In genomic region chr11:95095858-95096587, GRCh38 we compare ENCODE assay signal across 9 cellular contexts. TPM values are rescaled to one million over a fixed set of nuclear protein-coding genes. Genes with fewer than 3 reads are reported as not detected.
DNase-seq lines count a peak whose midpoint lies in the region; ATAC-seq, FAIRE-seq and TF ChIP-seq lines count a peak whose summit lies in the region.
"Had no signal": no experiment of that assay in that cellular context is flagged by ENCODE, and none has a peak within 500 bp of the region (broad histone marks: within the 10 kb centered on the region; RNA-seq: fewer than 3 reads in every experiment).

No MANE protein-coding gene starts in this region.

- POLR2A ChIA-PET in naive thymus-derived CD4-positive, alpha-beta T cell (lab: Charles Lee): interaction anchor here (0.8 kb wide), 1 partner anchor 31 kb away, joined by 3 read pairs; no protein-coding TSS in a partner anchor

- H3K4me3 ChIP-seq in naive thymus-derived CD4-positive, alpha-beta T cell (ENCODE audit: low read length): no peak overlapping the region
- no peak overlapping the region for H3K4me3 ChIP-seq in WERI-Rb-1 (ENCODE audit: low read depth, low read length)

- CTCF ChIA-PET in naive thymus-derived CD4-positive, alpha-beta T cell (lab: Charles Lee): interaction anchor here (0.6 kb wide), 2 partner anchors 504 to 1329 kb away, joined by 3 read pairs; no protein-coding TSS in a partner anchor

- peak; percentile 88 for ATAC-seq in GM18907 (IDR thresholded peaks at IDR 0.05; ENCODE audit: unreplicated experiment)
- peak; percentile 69 for ATAC-seq in HG03064 (IDR thresholded peaks at IDR 0.05; ENCODE audit: low read depth, unreplicated experiment)
- peak; percentile 47 for ATAC-seq in naive thymus-derived CD4-positive, alpha-beta T cell

- H3K4me1 ChIP-seq in naive thymus-derived CD4-positive, alpha-beta T cell (ENCODE audit: control insufficient read depth in 2 of 2, insufficient read depth in 2 of 2, low read length in 2 of 2): peaks cover 2 to 24% of the 10 kb centered on the region in 2 donors

- no peak for TF ChIP-seq CTCF in WERI-Rb-1 (IDR thresholded peaks at IDR 0.05; ENCODE audit: low read depth, low read length)

- no peak overlapping the region for H3K27ac ChIP-seq in naive thymus-derived CD4-positive, alpha-beta T cell (ENCODE audit: low read depth, low read length)
- H3K27ac ChIP-seq in WERI-Rb-1: no peak overlapping the region

- no peaks in the 10 kb centered on the region for H3K27me3 Mint-ChIP-seq in T-helper 2 cell treated with Interferon-gamma antibody and Interleukin-4, amounts not matched to agents 5 μg/mL and 100 μg/mL, for 36 hours (ENCODE audit: low read depth)
- H3K27me3 Mint-ChIP-seq in naive thymus-derived CD4-positive, alpha-beta T cell: no peaks in the 10 kb centered on the region

- H3K27me3 ChIP-seq in naive thymus-derived CD4-positive, alpha-beta T cell (ENCODE audit: control insufficient read depth in 2 of 2, insufficient read depth in 2 of 2, low read length in 2 of 2): no peaks in the 10 kb centered on the region
- no peaks in the 10 kb centered on the region for H3K27me3 ChIP-seq in WERI-Rb-1 (ENCODE audit: insufficient read depth, low read depth, severe bottlenecking)

- intact Hi-C loops in naive thymus-derived CD4-positive, alpha-beta T cell (cut with micrococcal nuclease): no loop called here

- peak; percentile 48 for DNase-seq in AG08395 (ENCODE audit: low spot score)
- no peak for DNase-seq in T-helper 2 cell treated with Interferon-gamma antibody and Interleukin-4, amounts not matched to agents 5 μg/mL and 100 μg/mL, for 36 hours (ENCODE audit: low spot score)
- DNase-seq in naive thymus-derived CD4-positive, alpha-beta T cell: no peak
- no peak for DNase-seq in stimulated activated CD4-positive, alpha-beta T cell treated with anti-CD3 and anti-CD28 coated beads, Interleukin-4, amount 100 ng/mL, for 24 hours
- no peak for DNase-seq in urothelium cell line (ENCODE audit: low spot score)
- DNase-seq in WERI-Rb-1: no peak

- H3K27ac Mint-ChIP-seq in T-helper 2 cell treated with Interferon-gamma antibody and Interleukin-4, amounts not matched to agents 5 μg/mL and 100 μg/mL, for 36 hours: peak overlapping the region; percentile 76
- no peak overlapping the region for H3K27ac Mint-ChIP-seq in naive thymus-derived CD4-positive, alpha-beta T cell
- H3K27ac Mint-ChIP-seq: dendritic cell treated with granulocyte-macrophage colony-stimulating factor and Interleukin-4, amounts not matched to agents 40 ng/mL and 50 ng/mL, for 4 days had no signal

- peak overlapping the region; percentile 35 for H3K4me3 Mint-ChIP-seq in T-helper 2 cell treated with Interferon-gamma antibody and Interleukin-4, amounts not matched to agents 5 μg/mL and 100 μg/mL, for 36 hours
- peak overlapping the region in 1 of 10 donors; percentile 66 for H3K4me3 Mint-ChIP-seq in naive thymus-derived CD4-positive, alpha-beta T cell
- H3K4me3 Mint-ChIP-seq: dendritic cell treated with granulocyte-macrophage colony-stimulating factor and Interleukin-4, amounts not matched to agents 40 ng/mL and 50 ng/mL, for 4 days had no signal

- H3K4me1 Mint-ChIP-seq in T-helper 2 cell treated with Interferon-gamma antibody and Interleukin-4, amounts not matched to agents 5 μg/mL and 100 μg/mL, for 36 hours (ENCODE audit: low read depth): peaks cover 55% of the 10 kb centered on the region
- H3K4me1 Mint-ChIP-seq in naive thymus-derived CD4-positive, alpha-beta T cell: peaks cover 28 to 60% (median 39%) of the 10 kb centered on the region in 7 donors

- FAIRE-seq in urothelium cell line (lab: Jason Lieb, UNC): no peak

- no peaks in the 10 kb centered on the region for H3K36me3 ChIP-seq in naive thymus-derived CD4-positive, alpha-beta T cell (ENCODE audit: control insufficient read depth in 2 of 3, insufficient read depth in 3 of 3, low read length in 3 of 3)
- H3K36me3 ChIP-seq in WERI-Rb-1: no peaks in the 10 kb centered on the region

- no peaks in the 10 kb centered on the region for H3K9me3 Mint-ChIP-seq in T-helper 2 cell treated with Interferon-gamma antibody and Interleukin-4, amounts not matched to agents 5 μg/mL and 100 μg/mL, for 36 hours
- H3K9me3 Mint-ChIP-seq in naive thymus-derived CD4-positive, alpha-beta T cell: peaks cover 0 to 2% (median 0%) of the 10 kb centered on the region in 11 donors
- H3K9me3 Mint-ChIP-seq: dendritic cell treated with granulocyte-macrophage colony-stimulating factor and Interleukin-4, amounts not matched to agents 40 ng/mL and 50 ng/mL, for 4 days had no signal

- peaks cover 24% of the 10 kb centered on the region for H3K36me3 Mint-ChIP-seq in T-helper 2 cell treated with Interferon-gamma antibody and Interleukin-4, amounts not matched to agents 5 μg/mL and 100 μg/mL, for 36 hours (ENCODE audit: low read depth)
- H3K36me3 Mint-ChIP-seq in naive thymus-derived CD4-positive, alpha-beta T cell: peaks cover 7 to 36% (median 12%) of the 10 kb centered on the region in 5 donors

- H3K9me3 ChIP-seq in naive thymus-derived CD4-positive, alpha-beta T cell (ENCODE audit: control insufficient read depth in 2 of 3, low read length in 3 of 3): no peaks in the 10 kb centered on the region
- H3K9me3 ChIP-seq in WERI-Rb-1 (ENCODE audit: severe bottlenecking): no peaks in the 10 kb centered on the region

RNA-seq across cellular contexts. Expression of gene ENDOD1, which starts 6.4 kb away (rescaled TPM):
- total RNA-seq in naive thymus-derived CD4-positive, alpha-beta T cell: 10 to 100 TPM in 1 of 5 experiments, 1 to 10 TPM in 4; 4.7 to 23.2 (median 8.6) TPM
- 1 to 10 TPM; 5.3 to 6.0 TPM for polyA plus RNA-seq in naive thymus-derived CD4-positive, alpha-beta T cell

RNA-seq across cellular contexts. Expression of gene SRSF8, which starts 29.3 kb away (rescaled TPM):
- total RNA-seq in naive thymus-derived CD4-positive, alpha-beta T cell: 100 to 1,000 TPM in 2 of 5 experiments, 10 to 100 TPM in 3; 42.3 to 112 (median 53.4) TPM
- polyA plus RNA-seq in naive thymus-derived CD4-positive, alpha-beta T cell: 100 to 1,000 TPM in 1 of 2 donors, 10 to 100 TPM in 1; 86.2 to 116 TPM

RNA-seq across cellular contexts. Expression of gene KDM4F, which starts 46.8 kb away (rescaled TPM):
- not detected for total RNA-seq in naive thymus-derived CD4-positive, alpha-beta T cell
- not detected for polyA plus RNA-seq in naive thymus-derived CD4-positive, alpha-beta T cell
